ENCODE assay signal across 9 cellular contexts in the genomic region with DNA sequence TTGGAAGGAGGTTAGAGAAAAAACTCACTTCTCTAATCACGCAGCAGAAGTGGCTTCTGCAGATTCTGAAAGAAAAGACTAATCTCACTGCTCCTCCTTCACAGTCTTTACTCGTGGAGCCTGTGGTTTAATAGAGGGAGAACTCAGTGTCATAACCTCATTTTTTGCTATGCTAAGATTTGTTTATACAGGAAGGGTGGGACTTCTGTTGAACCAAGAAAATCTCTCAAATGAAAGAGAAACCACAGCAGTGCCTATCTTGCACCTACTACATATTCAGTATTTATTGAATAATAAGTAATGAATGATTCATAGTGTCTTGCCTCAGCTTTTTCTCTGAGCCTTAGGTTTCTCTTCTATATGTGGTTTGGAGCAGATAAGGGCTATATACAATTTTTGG.
A peak's percentile ranks its signal among the peaks of the same experiment; 100 is the strongest.
DNase-seq lines count a peak whose midpoint lies in the region; ATAC-seq and TF ChIP-seq lines count a peak whose summit lies in the region.
"Had no signal": no experiment of that assay in that cellular context is flagged by ENCODE, and none has a peak within 500 bp of the region (broad histone marks: within the 10 kb centered on the region; RNA-seq: fewer than 3 reads in every experiment).

No MANE protein-coding gene starts in this region.

- peaks cover 0 to 9% (median 0%) of the 10 kb centered on the region in 4 donors for H3K9me3 ChIP-seq in esophagus muscularis mucosa

- WGBS in esophagus muscularis mucosa, result 35% methylated on average over 2 of the region's 2 CpGs

- H3K4me3 ChIP-seq in esophagus muscularis mucosa, result no peak overlapping the region

- H3K4me1 ChIP-seq in esophagus muscularis mucosa, result peaks cover 0 to 6% (median 0%) of the 10 kb centered on the region in 4 donors

- peak overlapping the region in 1 of 4 donors; percentile 23 for H3K27ac ChIP-seq in esophagus muscularis mucosa (replicated peaks in 1 of 4)

- TF ChIP-seq POLR2A in esophagus muscularis mucosa (IDR thresholded peaks at IDR 0.05; ENCODE audit: low read depth), result no peak

- no peak for TF ChIP-seq CTCF in esophagus muscularis mucosa (IDR thresholded peaks at IDR 0.05)

- ATAC-seq in GM19455 (IDR thresholded peaks at IDR 0.05; ENCODE audit: unreplicated experiment) (peak; percentile 53), HG03521 (IDR thresholded peaks at IDR 0.05; ENCODE audit: unreplicated experiment) (peak; percentile 45)

- intact Hi-C loops in esophagus muscularis mucosa (cut with DNase I), result no loop called here

- DNase-seq in CD1c-positive myeloid dendritic cell (ENCODE audit: extremely low spot score), result peak; percentile 40
- DNase-seq in cerebellar cortex (ENCODE audit: low spot score), result peak; percentile 48
- no peak for DNase-seq in HK-2 (ENCODE audit: unreplicated experiment)
- no peak for DNase-seq in SKM-1 (lab: John Stamatoyannopoulos, UW; ENCODE audit: unreplicated experiment)
- no peak for DNase-seq in esophagus muscularis mucosa (ENCODE audit: extremely low spot score)
- no peak for DNase-seq in NCI-H510A (lab: John Stamatoyannopoulos, UW)
- DNase-seq: NCI-H524 had no signal

- no peak for TF ChIP-seq EP300 in esophagus muscularis mucosa (IDR thresholded peaks at IDR 0.05)

- no peaks in the 10 kb centered on the region for H3K36me3 ChIP-seq in esophagus muscularis mucosa

- H3K27me3 ChIP-seq in esophagus muscularis mucosa, result no peaks in the 10 kb centered on the region

Comparison
In these comparisons a context has a peak if more than half of its experiments do, and no peak if none do; other contexts are left out.
1. DNase-seq: peak in CD1c-positive myeloid dendritic cell (single experiment) and cerebellar cortex (single experiment); none in HK-2 (single experiment), SKM-1 (single experiment), esophagus muscularis mucosa (single experiment) and NCI-H510A (single experiment).